Comparison of ENCODE assay signal across 29 cellular contexts in genomic region chr11:78200061-78200460, GRCh38.
"Had no signal": no experiment of that assay in that cellular context is flagged by ENCODE, and none has a peak within 500 bp of the region (broad histone marks: within the 10 kb centered on the region; RNA-seq: fewer than 3 reads in every experiment).

No MANE protein-coding gene starts in this region.

- DNase-seq: activated CD4-positive, alpha-beta memory T cell treated with anti-CD3 and anti-CD28 coated beads for 36 hours; activated CD4-positive, alpha-beta T cell treated with anti-CD3 and anti-CD28 coated beads, Interleukin-2, amount 10 ng/mL, durations not matched to agents 24 days and 14 days; activated CD4-positive, CD25-positive, alpha-beta regulatory T cell treated with anti-CD3 and anti-CD28 coated beads, Interleukin-2, amount 50 U/mL, for 72 hours; activated CD8-positive, alpha-beta memory T cell treated with anti-CD3 and anti-CD28 coated beads, Interleukin-2, amount 50 U/mL, for 4 hours; activated effector memory CD4-positive, alpha-beta T cell treated with anti-CD3 and anti-CD28 coated beads, Interleukin-2, amount 50 U/mL, for 16 hours; activated naive CD4-positive, alpha-beta T cell treated with anti-CD3 and anti-CD28 coated beads for 36 hours; activated T-cell treated with anti-CD3 and anti-CD28 coated beads, Interleukin-2, amount 50 U/mL, for 1 hour; amniotic stem cell; brain microvascular endothelial cell; cortex of kidney; heart left ventricle; hypothalamus; immature natural killer cell; kidney; left colon; nephron progenitor cell; stimulated activated CD4-positive, alpha-beta T cell treated with anti-CD3 and anti-CD28 coated beads, Interleukin-15, amount 100 ng/mL, for 24 hours; stimulated activated CD4-positive, alpha-beta T cell treated with anti-CD3 and anti-CD28 coated beads, Interleukin-2, amount 100 ng/mL, for 24 hours; stimulated activated naive B cell treated with anti-CD40 and anti-IgM and Interleukin-4, amounts not matched to agents 10 μg/mL and 1 μg/mL and 100 μg/mL, for 72 hours; stomach; SW 1271; T-helper 2 cell had no signal

- H3K4me3 ChIP-seq: heart left ventricle, pancreas, prostate gland, smooth muscle cell, stomach, tibial nerve had no signal

- H3K9me3 Mint-ChIP-seq: activated CD4-positive, alpha-beta memory T cell treated with anti-CD3 and anti-CD28 coated beads for 36 hours; activated CD4-positive, alpha-beta T cell treated with anti-CD3 and anti-CD28 coated beads, Interleukin-2, amount 10 ng/mL, durations not matched to agents 24 days and 14 days; activated naive CD4-positive, alpha-beta T cell treated with anti-CD3 and anti-CD28 coated beads for 36 hours; activated T-helper 1 cell treated with anti-CD3 and anti-CD28 coated beads, Interleukin-12 subunit alpha, Interleukin-12 subunit beta, Interleukin-2, Interleukin-4 antibody, amounts not matched to agents 30 ng/mL and 10 ng/mL and 1 ng/mL, durations not matched to agents 14 hours and 24 hours and 36 hours; memory B cell; nephron progenitor cell; stimulated activated naive B cell treated with anti-CD40 and anti-IgM and Interleukin-4, amounts not matched to agents 10 μg/mL and 1 μg/mL and 100 μg/mL, for 72 hours had no signal

- H3K27ac ChIP-seq: brain microvascular endothelial cell, neutrophil, pancreas, prostate gland, stomach, tibial nerve had no signal

- H3K4me1 ChIP-seq: pancreas, prostate gland had no signal

- H3K9me3 ChIP-seq: heart left ventricle, neutrophil, pancreas, prostate gland, stomach, tibial nerve had no signal

- H3K27me3 ChIP-seq: brain microvascular endothelial cell, heart left ventricle, pancreas, stomach, tibial nerve had no signal

- H3K27me3 Mint-ChIP-seq: activated CD4-positive, alpha-beta memory T cell treated with anti-CD3 and anti-CD28 coated beads for 36 hours; activated CD4-positive, alpha-beta T cell treated with anti-CD3 and anti-CD28 coated beads, Interleukin-2, amount 10 ng/mL, durations not matched to agents 24 days and 14 days; memory B cell; stimulated activated naive B cell treated with anti-CD40 and anti-IgM and Interleukin-4, amounts not matched to agents 10 μg/mL and 1 μg/mL and 100 μg/mL, for 72 hours had no signal

- ATAC-seq: left colon; pancreas; stimulated activated naive B cell treated with anti-CD40 and anti-IgM and Interleukin-4, amounts not matched to agents 10 μg/mL and 1 μg/mL and 100 μg/mL, for 72 hours had no signal

- H3K4me3 Mint-ChIP-seq: activated CD4-positive, alpha-beta memory T cell treated with anti-CD3 and anti-CD28 coated beads for 36 hours; activated CD4-positive, alpha-beta T cell treated with anti-CD3 and anti-CD28 coated beads, Interleukin-2, amount 10 ng/mL, durations not matched to agents 24 days and 14 days; activated naive CD4-positive, alpha-beta T cell treated with anti-CD3 and anti-CD28 coated beads for 36 hours; activated T-helper 1 cell treated with anti-CD3 and anti-CD28 coated beads, Interleukin-12 subunit alpha, Interleukin-12 subunit beta, Interleukin-2, Interleukin-4 antibody, amounts not matched to agents 30 ng/mL and 10 ng/mL and 1 ng/mL, durations not matched to agents 14 hours and 24 hours and 36 hours; immature natural killer cell; memory B cell; nephron progenitor cell; stimulated activated naive B cell treated with anti-CD40 and anti-IgM and Interleukin-4, amounts not matched to agents 10 μg/mL and 1 μg/mL and 100 μg/mL, for 72 hours had no signal

- H3K27ac Mint-ChIP-seq: activated CD4-positive, alpha-beta memory T cell treated with anti-CD3 and anti-CD28 coated beads for 36 hours; activated naive CD4-positive, alpha-beta T cell treated with anti-CD3 and anti-CD28 coated beads for 36 hours; activated T-helper 1 cell treated with anti-CD3 and anti-CD28 coated beads, Interleukin-12 subunit alpha, Interleukin-12 subunit beta, Interleukin-2, Interleukin-4 antibody, amounts not matched to agents 30 ng/mL and 10 ng/mL and 1 ng/mL, durations not matched to agents 14 hours and 24 hours and 36 hours; memory B cell; nephron progenitor cell; stimulated activated naive B cell treated with anti-CD40 and anti-IgM and Interleukin-4, amounts not matched to agents 10 μg/mL and 1 μg/mL and 100 μg/mL, for 72 hours had no signal
